In the genomic region with DNA sequence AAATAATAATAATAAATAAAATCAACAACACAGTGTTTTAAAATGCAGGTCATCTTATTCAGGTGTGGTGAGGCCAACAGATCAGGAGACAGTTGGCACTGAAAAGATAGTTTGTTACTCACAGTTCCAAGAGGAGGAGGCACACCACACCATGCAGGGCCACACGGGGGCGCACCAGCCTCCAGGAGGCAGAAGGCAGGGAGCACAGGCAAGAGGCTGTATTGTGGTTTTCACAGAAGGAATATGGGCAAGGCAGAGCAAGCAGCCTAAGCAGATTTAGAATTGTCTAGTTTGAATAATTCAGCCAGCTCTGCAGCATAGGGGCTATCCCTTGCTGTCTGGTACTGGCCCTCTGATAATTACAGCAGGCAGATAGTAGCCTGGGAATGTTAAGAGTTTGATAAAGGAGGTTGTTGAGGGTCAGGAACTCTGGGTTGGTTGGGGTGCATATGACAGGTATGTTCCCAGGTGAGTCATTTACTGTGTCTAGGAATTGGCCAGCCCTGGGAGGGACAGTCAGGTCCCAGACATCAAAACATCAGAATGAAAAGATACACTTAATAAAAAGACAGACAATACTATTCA, we compare ENCODE assay signal across 9 cellular contexts. TPM values are rescaled to one million over a fixed set of nuclear protein-coding genes. Genes with fewer than 3 reads are reported as not detected.
A peak's percentile ranks its signal among the peaks of the same experiment; 100 is the strongest.
DNase-seq lines count a peak whose midpoint lies in the region; ATAC-seq and TF ChIP-seq lines count a peak whose summit lies in the region.
"Had no signal": no experiment of that assay in that cellular context is flagged by ENCODE, and none has a peak within 500 bp of the region (broad histone marks: within the 10 kb centered on the region; RNA-seq: fewer than 3 reads in every experiment).

No MANE protein-coding gene starts in this region.

- H4K20me1 ChIP-seq in Karpas-422 (ENCODE audit: insufficient read depth, low read depth, low read length), result no peaks in the 10 kb centered on the region

- H2AFZ ChIP-seq in Karpas-422 (ENCODE audit: low read length), result no peak overlapping the region

- no peaks in the 10 kb centered on the region for H3K27me3 ChIP-seq in Karpas-422 (ENCODE audit: low read length)

- no peaks in the 10 kb centered on the region for H3K36me3 ChIP-seq in Karpas-422 (ENCODE audit: insufficient read depth, low read length)

- no peaks in the 10 kb centered on the region for H3K9me3 ChIP-seq in Karpas-422 (ENCODE audit: low read length)

- no peak overlapping the region for H3K4me3 ChIP-seq in Karpas-422 (ENCODE audit: low read length)
- no peak overlapping the region for H3K4me3 ChIP-seq in fibroblast of villous mesenchyme (ENCODE audit: low read depth, low read length)

- peak; percentile 91 for TF ChIP-seq CTCF in fibroblast of villous mesenchyme (IDR thresholded peaks at IDR 0.05; ENCODE audit: insufficient read depth, low read depth, low read length)

- H3K79me2 ChIP-seq in Karpas-422 (ENCODE audit: low read length), result no peaks in the 10 kb centered on the region

- H3K9me2 ChIP-seq in Karpas-422 (replicated peaks; ENCODE audit: insufficient read depth, low read length), result no peaks in the 10 kb centered on the region

- DNase-seq in NCI-H2171 treated with DMSO at 0.1 percent for 48 hours (lab: John Stamatoyannopoulos, UW) (peak; percentile 41), NCI-H2171 (lab: John Stamatoyannopoulos, UW) (no peak), Karpas-422 (peak; percentile 90), UCSD-AML1 (lab: John Stamatoyannopoulos, UW; ENCODE audit: unreplicated experiment) (peak; percentile 77), fibroblast of villous mesenchyme (ENCODE audit: low read depth) (peak; percentile 77), midbrain (lab: John Stamatoyannopoulos, UW) (no peak)
- peak; percentile 46 to 51 for DNase-seq in stimulated activated CD8-positive, alpha-beta memory T cell treated with anti-CD3 and anti-CD28 coated beads, Interleukin-2, amount 100 ng/mL, for 48 hours (ENCODE audit: low read depth in 2 of 2)

- no peak overlapping the region for H3K4me2 ChIP-seq in Karpas-422 (ENCODE audit: low read depth, low read length, poor library complexity, severe bottlenecking)

- H3K27ac ChIP-seq in Karpas-422 (ENCODE audit: low read length), result no peak overlapping the region

- no peak for ATAC-seq in HG02852 (IDR thresholded peaks at IDR 0.05; ENCODE audit: unreplicated experiment)

- no peak overlapping the region for H3K9ac ChIP-seq in Karpas-422 (ENCODE audit: low read length)

- H3K4me1 ChIP-seq in Karpas-422 (ENCODE audit: low read length), result peaks cover 35% of the 10 kb centered on the region

RNA-seq across cellular contexts. Expression of gene KIAA2012, which starts 31.3 kb away (rescaled TPM):
- 0.29 and 0.89 TPM in 2 replicates for total RNA-seq in Karpas-422 (2014; rRNA removed; shearing (Covaris generic); ENCODE audit: low replicate concordance)
- total RNA-seq in fibroblast of villous mesenchyme, result under 0.01 TPM in 2 replicates
- total RNA-seq: B cell had no signal

Comparison
In these comparisons a context has a peak if more than half of its experiments do, and no peak if none do; other contexts are left out.
1. DNase-seq: peak in NCI-H2171 treated with DMSO at 0.1 percent for 48 hours (single experiment), Karpas-422 (single experiment), UCSD-AML1 (single experiment), fibroblast of villous mesenchyme (single experiment) and stimulated activated CD8-positive, alpha-beta memory T cell treated with anti-CD3 and anti-CD28 coated beads, Interleukin-2, amount 100 ng/mL, for 48 hours (2 of 2); none in NCI-H2171 (single experiment) and midbrain (single experiment).